ENCODE assay signal across 1 cellular context in the genomic region with DNA sequence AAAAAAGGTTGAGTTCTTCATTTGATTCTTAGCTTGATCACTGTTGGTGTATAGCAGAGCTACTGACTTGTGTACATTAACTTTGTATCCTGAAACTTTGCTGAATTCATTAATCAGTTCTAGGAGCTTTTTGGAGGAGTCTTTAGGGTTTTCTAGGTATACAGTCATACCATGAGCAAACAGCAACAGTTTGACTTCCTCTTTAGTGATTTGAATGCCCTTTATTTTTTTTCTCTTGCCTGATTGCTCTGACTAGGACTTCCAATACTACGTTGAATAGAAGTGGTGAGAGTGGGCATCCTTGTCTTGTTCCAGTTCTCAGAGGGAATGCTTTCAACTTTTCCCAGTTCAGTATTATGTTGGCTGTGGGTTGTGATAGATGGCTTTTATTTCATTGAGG. TPM values are rescaled to one million over a fixed set of nuclear protein-coding genes. Genes with fewer than 3 reads are reported as not detected.
"Had no signal": no experiment of that assay in that cellular context is flagged by ENCODE, and none has a peak within 500 bp of the region (broad histone marks: within the 10 kb centered on the region; RNA-seq: fewer than 3 reads in every experiment).

No MANE protein-coding gene starts in this region.

RNA-seq across cellular contexts. Expression of a gene that starts 22.0 kb away (rescaled TPM):
- polyA plus RNA-seq: aorta had no signal
